ENCODE assay signal across 1 cellular context in the genomic region with DNA sequence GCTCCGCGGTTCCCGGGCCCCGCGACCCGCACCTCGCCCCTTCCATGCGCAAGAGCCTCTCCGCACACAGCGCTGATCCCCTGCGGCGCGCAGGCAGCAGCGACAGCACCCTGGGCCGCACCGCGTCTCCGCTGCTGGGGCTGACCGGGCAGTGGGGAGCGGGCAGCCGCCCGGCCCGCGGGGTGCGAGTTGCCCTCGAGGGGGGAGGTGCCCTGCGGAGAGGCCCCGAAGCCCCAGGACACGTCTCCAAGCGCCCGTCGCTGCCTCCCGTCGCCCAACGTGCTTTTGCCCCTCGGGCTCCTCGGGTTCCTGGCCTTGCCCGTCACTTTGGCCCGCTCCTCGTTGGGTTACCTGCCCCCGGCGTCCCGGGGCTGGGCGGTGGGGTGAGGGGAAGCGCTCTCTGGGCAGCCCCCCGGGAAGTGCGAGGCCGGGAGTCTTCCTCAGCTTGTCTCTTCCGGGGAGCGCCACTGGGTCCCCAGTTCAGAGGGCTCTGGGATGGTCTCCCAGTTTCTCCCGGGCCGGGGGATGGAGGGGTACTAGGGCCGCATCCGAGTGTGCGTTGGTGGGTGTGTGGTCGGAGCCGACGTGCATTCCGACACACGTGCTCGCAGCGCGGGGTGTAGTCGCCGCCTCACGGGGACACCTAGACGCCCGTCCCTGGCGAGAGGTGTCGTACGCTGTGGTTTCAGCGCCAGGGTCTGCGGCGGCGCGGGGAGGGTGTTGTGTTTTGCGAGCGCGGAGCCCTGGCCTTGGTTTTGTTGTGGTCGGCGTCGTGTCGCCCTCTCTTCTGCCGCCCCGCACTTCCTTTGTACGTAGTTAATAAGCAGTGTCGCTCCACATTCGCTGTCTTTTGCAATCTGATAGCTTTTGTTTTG.
TF ChIP-seq lines count a peak whose summit lies in the region.

No MANE protein-coding gene starts in this region.

TF ChIP-seq in HepG2, 621 proteins besides CTCF, POLR2A, EP300 and RAD21 (continued from another document and continues in another):
- no peak for TF ChIP-seq MEF2D (CRISPR knock-in tag; IDR thresholded peaks at IDR 0.05)
- TF ChIP-seq ZNF264 (CRISPR knock-in tag; IDR thresholded peaks at IDR 0.05): 0 out of 2 replicates have a peak, but pooled peaks have one; percentile 25
- no peak for TF ChIP-seq FOSL1 (CRISPR knock-in tag; IDR thresholded peaks at IDR 0.05; ENCODE audit: borderline replicate concordance)
- no peak for TF ChIP-seq RNF2 (conservative IDR thresholded peaks at IDR 0.05; ENCODE audit: low read depth)
- no peak for TF ChIP-seq ZNF644 (CRISPR knock-in tag; IDR thresholded peaks at IDR 0.05; ENCODE audit: low read depth)
- peak; percentile 62 for TF ChIP-seq PHF8 (CRISPR knock-in tag; IDR thresholded peaks at IDR 0.05)
- TF ChIP-seq, protein P1, sequence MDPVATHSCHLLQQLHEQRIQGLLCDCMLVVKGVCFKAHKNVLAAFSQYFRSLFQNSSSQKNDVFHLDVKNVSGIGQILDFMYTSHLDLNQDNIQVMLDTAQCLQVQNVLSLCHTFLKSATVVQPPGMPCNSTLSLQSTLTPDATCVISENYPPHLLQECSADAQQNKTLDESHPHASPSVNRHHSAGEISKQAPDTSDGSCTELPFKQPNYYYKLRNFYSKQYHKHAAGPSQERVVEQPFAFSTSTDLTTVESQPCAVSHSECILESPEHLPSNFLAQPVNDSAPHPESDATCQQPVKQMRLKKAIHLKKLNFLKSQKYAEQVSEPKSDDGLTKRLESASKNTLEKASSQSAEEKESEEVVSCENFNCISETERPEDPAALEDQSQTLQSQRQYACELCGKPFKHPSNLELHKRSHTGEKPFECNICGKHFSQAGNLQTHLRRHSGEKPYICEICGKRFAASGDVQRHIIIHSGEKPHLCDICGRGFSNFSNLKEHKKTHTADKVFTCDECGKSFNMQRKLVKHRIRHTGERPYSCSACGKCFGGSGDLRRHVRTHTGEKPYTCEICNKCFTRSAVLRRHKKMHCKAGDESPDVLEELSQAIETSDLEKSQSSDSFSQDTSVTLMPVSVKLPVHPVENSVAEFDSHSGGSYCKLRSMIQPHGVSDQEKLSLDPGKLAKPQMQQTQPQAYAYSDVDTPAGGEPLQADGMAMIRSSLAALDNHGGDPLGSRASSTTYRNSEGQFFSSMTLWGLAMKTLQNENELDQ (CRISPR knock-in tag; IDR thresholded peaks at IDR 0.05; ENCODE audit: borderline replicate concordance): no peak
- no peak for TF ChIP-seq NCOA1 (CRISPR knock-in tag; IDR thresholded peaks at IDR 0.05)
- TF ChIP-seq ZNF556 (CRISPR knock-in tag; IDR thresholded peaks at IDR 0.05; ENCODE audit: borderline replicate concordance): no peak
- TF ChIP-seq MAFF (IDR thresholded peaks at IDR 0.05; ENCODE audit: low read depth, low read length): no peak
- no peak for TF ChIP-seq GTF2F1 (IDR thresholded peaks at IDR 0.05; ENCODE audit: low read length)
- TF ChIP-seq ZNF256 (CRISPR knock-in tag; conservative IDR thresholded peaks at IDR 0.05): no peak
- peak; percentile 44; the same call in 1 of the 2 replicates for TF ChIP-seq ZFY (CRISPR knock-in tag; IDR thresholded peaks at IDR 0.05)
- TF ChIP-seq SPEN (CRISPR knock-in tag; IDR thresholded peaks at IDR 0.05; ENCODE audit: low read depth): 0 out of 2 replicates have a peak, but pooled peaks have one; percentile 23
- 0 out of 2 replicates have a peak, but pooled peaks have one; percentile 38 for TF ChIP-seq DR1 (CRISPR knock-in tag; IDR thresholded peaks at IDR 0.05)
- TF ChIP-seq TSC22D2 (CRISPR knock-in tag; IDR thresholded peaks at IDR 0.05; ENCODE audit: borderline replicate concordance): no peak
- peak; percentile 29; the same call in 1 of the 3 replicates for TF ChIP-seq MXI1 (IDR thresholded peaks at IDR 0.05; ENCODE audit: borderline replicate concordance, low read depth, low read length)
- peak; percentile 39; the same call in 1 of the 2 replicates for TF ChIP-seq NCOA2 (CRISPR knock-in tag; IDR thresholded peaks at IDR 0.05)
- no peak for TF ChIP-seq NFE2L2 (IDR thresholded peaks at IDR 0.05; ENCODE audit: low read length)
- peak; percentile 36; the same call in 1 of the 2 replicates for TF ChIP-seq TBX3 (IDR thresholded peaks at IDR 0.05; ENCODE audit: borderline replicate concordance)
- TF ChIP-seq ZNF598 (CRISPR knock-in tag; IDR thresholded peaks at IDR 0.05; ENCODE audit: borderline replicate concordance): peak; percentile 50; the same call in 1 of the 2 replicates
- no peak; the same call in 1 of the 2 replicates for TF ChIP-seq FOXC1 (CRISPR knock-in tag; IDR thresholded peaks at IDR 0.05; ENCODE audit: borderline replicate concordance)
- no peak for TF ChIP-seq TRIM24 (CRISPR knock-in tag; IDR thresholded peaks at IDR 0.05)
- 0 out of 2 replicates have a peak, but pooled peaks have one; percentile 42 for TF ChIP-seq ZNF782 (CRISPR knock-in tag; IDR thresholded peaks at IDR 0.05; ENCODE audit: borderline replicate concordance)
- TF ChIP-seq HDAC6 (IDR thresholded peaks at IDR 0.05; ENCODE audit: low read depth, low read length): no peak
- TF ChIP-seq, protein P2, sequence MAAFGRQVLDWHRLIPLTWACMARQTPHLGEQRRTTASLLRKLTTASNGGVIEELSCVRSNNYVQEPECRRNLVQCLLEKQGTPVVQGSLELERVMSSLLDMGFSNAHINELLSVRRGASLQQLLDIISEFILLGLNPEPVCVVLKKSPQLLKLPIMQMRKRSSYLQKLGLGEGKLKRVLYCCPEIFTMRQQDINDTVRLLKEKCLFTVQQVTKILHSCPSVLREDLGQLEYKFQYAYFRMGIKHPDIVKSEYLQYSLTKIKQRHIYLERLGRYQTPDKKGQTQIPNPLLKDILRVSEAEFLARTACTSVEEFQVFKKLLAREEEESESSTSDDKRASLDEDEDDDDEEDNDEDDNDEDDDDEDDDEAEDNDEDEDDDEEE (CRISPR knock-in tag; IDR thresholded peaks at IDR 0.05): no peak
- 0 out of 2 replicates have a peak, but pooled peaks have one; percentile 51 for TF ChIP-seq TERF1 (CRISPR knock-in tag; IDR thresholded peaks at IDR 0.05)
- TF ChIP-seq ZNF780A (CRISPR knock-in tag; IDR thresholded peaks at IDR 0.05): no peak
- peak; percentile 57; the same call in 1 of the 2 replicates for TF ChIP-seq ZBTB37 (CRISPR knock-in tag; IDR thresholded peaks at IDR 0.05)
- TF ChIP-seq, protein P3, sequence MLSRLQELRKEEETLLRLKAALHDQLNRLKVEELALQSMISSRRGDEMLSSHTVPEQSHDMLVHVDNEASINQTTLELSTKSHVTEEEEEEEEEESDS (CRISPR knock-in tag; IDR thresholded peaks at IDR 0.05; ENCODE audit: borderline replicate concordance): no peak
- TF ChIP-seq, protein P4, sequence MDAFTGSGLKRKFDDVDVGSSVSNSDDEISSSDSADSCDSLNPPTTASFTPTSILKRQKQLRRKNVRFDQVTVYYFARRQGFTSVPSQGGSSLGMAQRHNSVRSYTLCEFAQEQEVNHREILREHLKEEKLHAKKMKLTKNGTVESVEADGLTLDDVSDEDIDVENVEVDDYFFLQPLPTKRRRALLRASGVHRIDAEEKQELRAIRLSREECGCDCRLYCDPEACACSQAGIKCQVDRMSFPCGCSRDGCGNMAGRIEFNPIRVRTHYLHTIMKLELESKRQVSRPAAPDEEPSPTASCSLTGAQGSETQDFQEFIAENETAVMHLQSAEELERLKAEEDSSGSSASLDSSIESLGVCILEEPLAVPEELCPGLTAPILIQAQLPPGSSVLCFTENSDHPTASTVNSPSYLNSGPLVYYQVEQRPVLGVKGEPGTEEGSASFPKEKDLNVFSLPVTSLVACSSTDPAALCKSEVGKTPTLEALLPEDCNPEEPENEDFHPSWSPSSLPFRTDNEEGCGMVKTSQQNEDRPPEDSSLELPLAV (CRISPR knock-in tag; conservative IDR thresholded peaks at IDR 0.05; ENCODE audit: low read depth): no peak
- TF ChIP-seq, protein P5, sequence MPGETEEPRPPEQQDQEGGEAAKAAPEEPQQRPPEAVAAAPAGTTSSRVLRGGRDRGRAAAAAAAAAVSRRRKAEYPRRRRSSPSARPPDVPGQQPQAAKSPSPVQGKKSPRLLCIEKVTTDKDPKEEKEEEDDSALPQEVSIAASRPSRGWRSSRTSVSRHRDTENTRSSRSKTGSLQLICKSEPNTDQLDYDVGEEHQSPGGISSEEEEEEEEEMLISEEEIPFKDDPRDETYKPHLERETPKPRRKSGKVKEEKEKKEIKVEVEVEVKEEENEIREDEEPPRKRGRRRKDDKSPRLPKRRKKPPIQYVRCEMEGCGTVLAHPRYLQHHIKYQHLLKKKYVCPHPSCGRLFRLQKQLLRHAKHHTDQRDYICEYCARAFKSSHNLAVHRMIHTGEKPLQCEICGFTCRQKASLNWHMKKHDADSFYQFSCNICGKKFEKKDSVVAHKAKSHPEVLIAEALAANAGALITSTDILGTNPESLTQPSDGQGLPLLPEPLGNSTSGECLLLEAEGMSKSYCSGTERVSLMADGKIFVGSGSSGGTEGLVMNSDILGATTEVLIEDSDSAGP (CRISPR knock-in tag; IDR thresholded peaks at IDR 0.05; ENCODE audit: borderline replicate concordance): peak; percentile 71; the same call in 1 of the 2 replicates
- peak; percentile 11; the same call in 1 of the 2 replicates for TF ChIP-seq SOX5 (CRISPR knock-in tag; IDR thresholded peaks at IDR 0.05; ENCODE audit: borderline replicate concordance)
- no peak for TF ChIP-seq ZBTB21 (CRISPR knock-in tag; IDR thresholded peaks at IDR 0.05)
- TF ChIP-seq, protein P6, sequence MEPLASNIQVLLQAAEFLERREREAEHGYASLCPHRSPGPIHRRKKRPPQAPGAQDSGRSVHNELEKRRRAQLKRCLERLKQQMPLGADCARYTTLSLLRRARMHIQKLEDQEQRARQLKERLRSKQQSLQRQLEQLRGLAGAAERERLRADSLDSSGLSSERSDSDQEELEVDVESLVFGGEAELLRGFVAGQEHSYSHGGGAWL (CRISPR knock-in tag; IDR thresholded peaks at IDR 0.05): peak; percentile 61
- TF ChIP-seq ZNF710 (CRISPR knock-in tag; IDR thresholded peaks at IDR 0.05; ENCODE audit: borderline replicate concordance): 0 out of 2 replicates have a peak, but pooled peaks have one; percentile 32
- peak; percentile 55; the same call in 1 of the 2 replicates for TF ChIP-seq SP4 (CRISPR knock-in tag; IDR thresholded peaks at IDR 0.05)
- TF ChIP-seq ZNF230 (CRISPR knock-in tag; IDR thresholded peaks at IDR 0.05): no peak; the same call in 1 of the 2 replicates
- 0 out of 2 replicates have a peak, but pooled peaks have one; percentile 23 for TF ChIP-seq ZMAT3 (CRISPR knock-in tag; conservative IDR thresholded peaks at IDR 0.05)
- TF ChIP-seq, protein P7, sequence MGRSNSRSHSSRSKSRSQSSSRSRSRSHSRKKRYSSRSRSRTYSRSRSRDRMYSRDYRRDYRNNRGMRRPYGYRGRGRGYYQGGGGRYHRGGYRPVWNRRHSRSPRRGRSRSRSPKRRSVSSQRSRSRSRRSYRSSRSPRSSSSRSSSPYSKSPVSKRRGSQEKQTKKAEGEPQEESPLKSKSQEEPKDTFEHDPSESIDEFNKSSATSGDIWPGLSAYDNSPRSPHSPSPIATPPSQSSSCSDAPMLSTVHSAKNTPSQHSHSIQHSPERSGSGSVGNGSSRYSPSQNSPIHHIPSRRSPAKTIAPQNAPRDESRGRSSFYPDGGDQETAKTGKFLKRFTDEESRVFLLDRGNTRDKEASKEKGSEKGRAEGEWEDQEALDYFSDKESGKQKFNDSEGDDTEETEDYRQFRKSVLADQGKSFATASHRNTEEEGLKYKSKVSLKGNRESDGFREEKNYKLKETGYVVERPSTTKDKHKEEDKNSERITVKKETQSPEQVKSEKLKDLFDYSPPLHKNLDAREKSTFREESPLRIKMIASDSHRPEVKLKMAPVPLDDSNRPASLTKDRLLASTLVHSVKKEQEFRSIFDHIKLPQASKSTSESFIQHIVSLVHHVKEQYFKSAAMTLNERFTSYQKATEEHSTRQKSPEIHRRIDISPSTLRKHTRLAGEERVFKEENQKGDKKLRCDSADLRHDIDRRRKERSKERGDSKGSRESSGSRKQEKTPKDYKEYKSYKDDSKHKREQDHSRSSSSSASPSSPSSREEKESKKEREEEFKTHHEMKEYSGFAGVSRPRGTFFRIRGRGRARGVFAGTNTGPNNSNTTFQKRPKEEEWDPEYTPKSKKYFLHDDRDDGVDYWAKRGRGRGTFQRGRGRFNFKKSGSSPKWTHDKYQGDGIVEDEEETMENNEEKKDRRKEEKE (IDR thresholded peaks at IDR 0.05): no peak
- 0 out of 2 replicates have a peak, but pooled peaks have one; percentile 61 for TF ChIP-seq ZNF317 (CRISPR knock-in tag; IDR thresholded peaks at IDR 0.05)
